In the genomic region with DNA sequence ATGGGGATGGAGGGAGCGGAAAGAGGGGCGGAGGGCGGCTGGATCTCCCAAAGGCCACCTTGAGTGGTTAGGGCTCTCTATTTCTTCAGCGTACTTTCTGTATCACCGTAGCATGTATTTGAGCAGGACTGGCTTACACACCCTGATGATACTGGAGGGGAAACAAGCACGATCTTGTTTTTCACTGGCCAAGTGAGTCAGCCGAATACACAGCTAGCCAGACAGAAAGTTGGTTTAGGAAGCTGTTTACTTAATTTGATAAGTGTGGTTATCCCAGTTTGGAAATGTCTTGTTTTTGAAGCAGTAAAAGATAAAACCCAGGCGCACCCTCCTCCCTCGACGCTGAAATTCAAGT, we compare ENCODE assay signal across 8 cellular contexts. TPM values are rescaled to one million over a fixed set of nuclear protein-coding genes. Genes with fewer than 3 reads are reported as not detected.
A peak's percentile ranks its signal among the peaks of the same experiment; 100 is the strongest.
DNase-seq lines count a peak whose midpoint lies in the region; ATAC-seq and TF ChIP-seq lines count a peak whose summit lies in the region.

No MANE protein-coding gene starts in this region.

- TF ChIP-seq POLR2A in vagina (IDR thresholded peaks at IDR 0.05): no peak

- intact Hi-C loops in vagina (cut with DNase I): no loop called here

- TF ChIP-seq CTCF in endothelial cell (IDR thresholded peaks at IDR 0.05; ENCODE audit: unreplicated experiment) (no peak), vagina (IDR thresholded peaks at IDR 0.05) (no peak)

- H3K27ac Mint-ChIP-seq in endothelial cell (ENCODE audit: unreplicated experiment): peak overlapping the region; percentile 85

- H3K36me3 Mint-ChIP-seq in endothelial cell (ENCODE audit: low read depth, unreplicated experiment): no peaks in the 10 kb centered on the region

- H3K4me2 ChIP-seq in BLaER1 treated with 17β-estradiol and CSF1 and Interleukin-3, amounts not matched to agents 10 nM and 100 nM: peak overlapping the region; percentile 64 to 97 (median 88)

- peak; percentile 20 for DNase-seq in RPMI8226
- DNase-seq in endothelial cell (ENCODE audit: low spot score): no peak
- DNase-seq in vagina (ENCODE audit: extremely low spot score in 2 of 2): no peak
- no peak for DNase-seq in stimulated activated naive CD4-positive, alpha-beta T cell treated with Interleukin-2 at 50 U/mL for 16 hours (lab: John Stamatoyannopoulos, UW)
- no peak for DNase-seq in NCI-H446 (lab: John Stamatoyannopoulos, UW)

- H3K4me1 ChIP-seq in BLaER1 treated with 17β-estradiol and CSF1 and Interleukin-3, amounts not matched to agents 10 nM and 100 nM: peaks cover 35 to 66% (median 50%) of the 10 kb centered on the region in 10 experiments
- H3K4me1 ChIP-seq in mucosa of stomach (ENCODE audit: control insufficient read depth, insufficient read depth, low read length) (peaks cover 35% of the 10 kb centered on the region), vagina (peaks cover 59% of the 10 kb centered on the region)

- H3K27ac ChIP-seq in BLaER1 treated with 17β-estradiol and CSF1 and Interleukin-3, amounts not matched to agents 10 nM and 100 nM: peak overlapping the region; percentile 83 to 92 (median 86)
- H3K27ac ChIP-seq in vagina: peak overlapping the region; percentile 94

- H3K9ac ChIP-seq in BLaER1 treated with 17β-estradiol and CSF1 and Interleukin-3, amounts not matched to agents 10 nM and 100 nM: peak overlapping the region; percentile 88 to 95 (median 92)
- peak overlapping the region; percentile 99 for H3K9ac ChIP-seq in mucosa of stomach (ENCODE audit: low read length)

- H3K4me3 ChIP-seq in BLaER1 treated with 17β-estradiol and CSF1 and Interleukin-3, amounts not matched to agents 10 nM and 100 nM: peak overlapping the region; percentile 85 to 99 (median 93)
- H3K4me3 ChIP-seq in mucosa of stomach (ENCODE audit: low read length): peak overlapping the region; percentile 88
- H3K4me3 ChIP-seq in vagina: peak overlapping the region; percentile 80 to 97

- H3K4me1 Mint-ChIP-seq in endothelial cell (ENCODE audit: unreplicated experiment): peaks cover 26% of the 10 kb centered on the region

- H3K9me3 ChIP-seq in BLaER1 treated with 17β-estradiol and CSF1 and Interleukin-3, amounts not matched to agents 10 nM and 100 nM (replicated peaks in 1 of 11): peaks cover 0 to 4% (median 0%) of the 10 kb centered on the region in 11 experiments; a peak in 1 of 22 replicates
- H3K9me3 ChIP-seq in mucosa of stomach (ENCODE audit: control insufficient read depth, low read length): no peaks in the 10 kb centered on the region
- H3K9me3 ChIP-seq in vagina: no peaks in the 10 kb centered on the region

- no peaks in the 10 kb centered on the region for H3K9me3 Mint-ChIP-seq in endothelial cell (ENCODE audit: unreplicated experiment)

- peak; percentile 7 for ATAC-seq in GM21723 (IDR thresholded peaks at IDR 0.05; ENCODE audit: unreplicated experiment)

- H3K27me3 ChIP-seq in BLaER1 treated with 17β-estradiol and CSF1 and Interleukin-3, amounts not matched to agents 10 nM and 100 nM: no peaks in the 10 kb centered on the region
- H3K27me3 ChIP-seq in mucosa of stomach (ENCODE audit: control insufficient read depth, insufficient read depth, low read length) (no peaks in the 10 kb centered on the region), vagina (no peaks in the 10 kb centered on the region)

- peaks cover 5% of the 10 kb centered on the region for H3K27me3 Mint-ChIP-seq in endothelial cell (ENCODE audit: unreplicated experiment)

- H3K4me3 Mint-ChIP-seq in endothelial cell (ENCODE audit: unreplicated experiment): peak overlapping the region; percentile 99

- peaks cover 12 to 40% (median 31%) of the 10 kb centered on the region in 11 experiments; a peak in 21 of 22 replicates for H3K36me3 ChIP-seq in BLaER1 treated with 17β-estradiol and CSF1 and Interleukin-3, amounts not matched to agents 10 nM and 100 nM
- H3K36me3 ChIP-seq in mucosa of stomach (ENCODE audit: control insufficient read depth, insufficient read depth, low read length) (no peaks in the 10 kb centered on the region), vagina (no peaks in the 10 kb centered on the region)

- H4K20me1 ChIP-seq in BLaER1 treated with 17β-estradiol and CSF1 and Interleukin-3, amounts not matched to agents 10 nM and 100 nM: peaks cover 17 to 53% (median 47%) of the 10 kb centered on the region in 11 experiments

RNA-seq across cellular contexts. Expression of gene RIOK3, which starts 0.5 kb away (rescaled TPM):
- total RNA-seq in endothelial cell (ENCODE audit: unreplicated experiment) (69.7 TPM), vagina (96.7 TPM)

RNA-seq across cellular contexts. Expression of gene RMC1, which starts 49.7 kb away (rescaled TPM):
- 11.7 TPM for total RNA-seq in endothelial cell (ENCODE audit: unreplicated experiment)
- total RNA-seq in vagina: 17.7 TPM
